In the genomic region with DNA sequence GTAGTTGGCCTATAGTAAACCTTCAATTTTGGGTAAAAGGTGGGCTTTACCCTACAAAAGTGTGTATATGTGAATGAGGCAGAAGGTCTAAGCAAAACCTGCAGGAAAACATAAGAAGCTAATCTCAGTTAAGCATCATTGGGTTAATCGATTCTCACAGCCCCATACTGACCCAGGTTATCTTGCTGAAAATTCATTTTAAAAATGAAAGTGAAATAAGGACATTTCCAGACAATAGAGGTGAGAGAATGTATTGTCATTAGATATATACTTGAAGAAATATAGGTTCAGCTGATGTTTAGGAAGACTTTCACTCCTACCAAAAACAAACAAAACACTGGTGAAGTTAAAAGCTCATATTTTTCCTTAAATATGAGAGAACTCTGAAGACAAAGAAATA, we compare ENCODE assay signal across 23 cellular contexts.
"Had no signal": no experiment of that assay in that cellular context is flagged by ENCODE, and none has a peak within 500 bp of the region (broad histone marks: within the 10 kb centered on the region; RNA-seq: fewer than 3 reads in every experiment).

No MANE protein-coding gene starts in this region.

- H3K79me2 ChIP-seq: hepatocyte had no signal

- FAIRE-seq: pancreas, small intestine, TTC549 had no signal

- H2AFZ ChIP-seq: hepatocyte had no signal

- H3K36me3 ChIP-seq: colonic mucosa, neutrophil, pancreas, right lobe of liver, thoracic aorta, upper lobe of right lung had no signal

- H3K27ac ChIP-seq: colonic mucosa, foreskin keratinocyte, hepatocyte, neutrophil, pancreas, right lobe of liver, thoracic aorta, upper lobe of right lung had no signal

- DNase-seq: activated CD4-positive, alpha-beta memory T cell treated with anti-CD3 and anti-CD28 coated beads for 36 hours; activated CD8-positive, alpha-beta memory T cell treated with anti-CD3 and anti-CD28 coated beads, Interleukin-2, amount 50 U/mL, for 4 hours; activated gamma-delta T cell; activated T-cell treated with anti-CD3 and anti-CD28 coated beads, Interleukin-2, amount 50 U/mL, for 48 hours; anterior cingulate cortex; central memory CD4-positive, alpha-beta T cell; colonic mucosa; foreskin keratinocyte; left cardiac atrium; mesenchymal stem cell; mucosa of descending colon; naive B cell; pancreas; right lobe of liver; small intestine; stimulated activated CD4-positive, alpha-beta T cell treated with anti-CD3 and anti-CD28 coated beads, Interleukin-15, amount 100 ng/mL, for 24 hours; stimulated activated CD4-positive, alpha-beta T cell treated with anti-CD3 and anti-CD28 coated beads, Interleukin-2, amount 100 ng/mL, for 48 hours; upper lobe of right lung had no signal

- H3K4me3 ChIP-seq: colonic mucosa, hepatocyte, mucosa of descending colon, pancreas, right lobe of liver, thoracic aorta, upper lobe of right lung had no signal

- H3K4me2 ChIP-seq: hepatocyte had no signal

- H3K27ac Mint-ChIP-seq: activated CD4-positive, alpha-beta memory T cell treated with anti-CD3 and anti-CD28 coated beads for 36 hours; brain; naive B cell had no signal

- H3K4me1 ChIP-seq: colonic mucosa, foreskin keratinocyte, pancreas, right lobe of liver, upper lobe of right lung had no signal

- H3K27me3 Mint-ChIP-seq: activated CD4-positive, alpha-beta memory T cell treated with anti-CD3 and anti-CD28 coated beads for 36 hours had no signal

- H3K4me1 Mint-ChIP-seq: naive B cell had no signal

- H3K27me3 ChIP-seq: colonic mucosa, foreskin keratinocyte, hepatocyte, neutrophil, pancreas, right lobe of liver, upper lobe of right lung had no signal

- H3K4me3 Mint-ChIP-seq: activated CD4-positive, alpha-beta memory T cell treated with anti-CD3 and anti-CD28 coated beads for 36 hours; brain; naive B cell had no signal

- ATAC-seq: foreskin keratinocyte, left cardiac atrium, mucosa of descending colon, pancreas, right lobe of liver, upper lobe of right lung had no signal

- H3K9me3 ChIP-seq: colonic mucosa, mucosa of descending colon, neutrophil, pancreas, right lobe of liver, thoracic aorta, upper lobe of right lung had no signal
